ENCODE assay signal across 3 cellular contexts in genomic region chr13:80926024-80926423, GRCh38.
A peak's percentile ranks its signal among the peaks of the same experiment; 100 is the strongest.
DNase-seq lines count a peak whose midpoint lies in the region; ATAC-seq, FAIRE-seq and TF ChIP-seq lines count a peak whose summit lies in the region.
"Not testable (repeated sequence)": the region's sequence is repeated elsewhere in the genome, so short reads cannot be mapped to it uniquely, and the experiment has no call there.

No MANE protein-coding gene starts in this region.

- not testable (repeated sequence) for H3K4me3 ChIP-seq in A549; HEK293 (ENCODE audit: low read depth, low read length)

- DNase-seq in A549 (ENCODE audit: low read depth in 1 of 2, low spot score in 1 of 2); WTC11 (ENCODE audit: low spot score): not testable (repeated sequence)

- not testable (repeated sequence) for TF ChIP-seq POLR2A in A549 (IDR thresholded peaks at IDR 0.05; ENCODE audit: low read length)

- FAIRE-seq in A549 (lab: Jason Lieb, UNC), result not testable (repeated sequence)

- H3K4me3 Mint-ChIP-seq in WTC11, result not testable (repeated sequence)

- not testable (repeated sequence) for ATAC-seq in A549, WTC11

- H3K27me3 Mint-ChIP-seq in WTC11 (ENCODE audit: low read depth), result not testable (repeated sequence)

- H3K36me3 Mint-ChIP-seq in WTC11, result not testable (repeated sequence)

- H3K36me3 ChIP-seq in HEK293 (ENCODE audit: control insufficient read depth in 2 of 2, insufficient read depth in 1 of 2, low read length in 2 of 2), result not testable (repeated sequence)

- 67% methylated on average over 3 of the region's 3 CpGs for WGBS in A549 (ENCODE audit: missing lambda C conversion rate)

- not testable (repeated sequence) for H3K9me3 Mint-ChIP-seq in WTC11

- not testable (repeated sequence) for TF ChIP-seq CTCF in A549 (IDR thresholded peaks at IDR 0.05); HEK293 (tag by site-specific recombination; IDR thresholded peaks at IDR 0.05); WTC11 (IDR thresholded peaks at IDR 0.05)

- H3K27ac ChIP-seq in A549; HEK293 (ENCODE audit: extremely low read depth, low read depth, low read length): not testable (repeated sequence)

- H3K4me1 ChIP-seq in A549; HEK293 (ENCODE audit: control insufficient read depth, insufficient read depth, low read length): not testable (repeated sequence)

- POLR2A ChIA-PET in A549 (lab: Yijun Ruan, JAX); HEK293 (lab: Yijun Ruan, JAX); WTC11 (lab: Charles Lee): not testable (repeated sequence)

- not testable (repeated sequence) for H3K4me2 ChIP-seq in A549

- TF ChIP-seq RAD21 in A549 (conservative IDR thresholded peaks at IDR 0.05 in 1 of 2, IDR thresholded peaks at IDR 0.05 in 1 of 2), result not testable (repeated sequence)

- CTCF ChIA-PET in A549 (lab: Yijun Ruan, JAX); WTC11 (lab: Charles Lee): not testable (repeated sequence)
- CTCF ChIA-PET in HEK293 (lab: Yijun Ruan, JAX), result interaction anchor here (0.6 to 0.7 kb wide), 2 partner anchors 22 to 53 kb away, joined by 4 to 5 read pairs; no protein-coding TSS in a partner anchor

- not testable (repeated sequence) for TF ChIP-seq EP300 in A549 (IDR thresholded peaks at IDR 0.05)

- H3K27ac Mint-ChIP-seq in WTC11, result not testable (repeated sequence)

- H3K4me1 Mint-ChIP-seq in WTC11, result not testable (repeated sequence)

- not testable (repeated sequence) for H3K9me3 ChIP-seq in A549; HEK293 (ENCODE audit: control insufficient read depth, insufficient read depth, low read depth, low read length)

TF ChIP-seq in A549, 52 proteins besides CTCF, POLR2A, EP300 and RAD21:
- peak; percentile 25; the same call in 1 of the 2 replicates for TF ChIP-seq ZC3H11A (IDR thresholded peaks at IDR 0.05)
TF ChIP-seq in A549: peak in this region for 1; not testable (repeated sequence) for 51.

TF ChIP-seq in HEK293, 187 proteins besides CTCF, POLR2A, EP300 and RAD21 (continues in another document):
- TF ChIP-seq ZNF510 (tag by site-specific recombination; IDR thresholded peaks at IDR 0.05; ENCODE audit: insufficient replicate concordance) (peak; percentile 60), ZBTB11 (tag by site-specific recombination; conservative IDR thresholded peaks at IDR 0.05; ENCODE audit: low read depth) (peak; percentile 67), ZNF664 (tag by site-specific recombination; IDR thresholded peaks at IDR 0.05) (0 out of 2 replicates have a peak, but pooled peaks have one; percentile 42), ZNF426 (tag by site-specific recombination; IDR thresholded peaks at IDR 0.05) (peak; percentile 82), ZNF394 (tag by site-specific recombination; IDR thresholded peaks at IDR 0.05; ENCODE audit: borderline replicate concordance) (peak; percentile 92), ZNF555 (tag by site-specific recombination; conservative IDR thresholded peaks at IDR 0.05) (peak; percentile 82), ZNF140 (tag by site-specific recombination; IDR thresholded peaks at IDR 0.05) (peak; percentile 66), ZNF654 (tag by site-specific recombination; IDR thresholded peaks at IDR 0.05; ENCODE audit: low read depth) (0 out of 2 replicates have a peak, but pooled peaks have one; percentile 6)

TF ChIP-seq in WTC11, 78 proteins besides CTCF, POLR2A, EP300 and RAD21:
- peak; percentile 33; the same call in 1 of the 2 replicates for TF ChIP-seq HMGA2 (CRISPR knock-in tag; IDR thresholded peaks at IDR 0.05)
